Comparison of ENCODE assay signal across 19 cellular contexts in genomic region chr12:118549506-118550109, GRCh38.
DNase-seq lines count a peak whose midpoint lies in the region; ATAC-seq, FAIRE-seq and TF ChIP-seq lines count a peak whose summit lies in the region.
"Had no signal": no experiment of that assay in that cellular context is flagged by ENCODE, and none has a peak within 500 bp of the region (broad histone marks: within the 10 kb centered on the region; RNA-seq: fewer than 3 reads in every experiment).

No MANE protein-coding gene starts in this region.

- in situ Hi-C loops in ACHN (cut with HindIII; ENCODE audit: low pct_ligation_motif_present, low pct_unique_long_range_greater_than_20kb, low sequenced_read_pairs) = no loop called here

- no TSS peak for BruUV-seq in Calu3 (replicated peaks; lab: Mats Ljungman, UMichigan)

- H3K27me3 ChIP-seq in astrocyte (ENCODE audit: insufficient read depth, low read length) = no peaks in the 10 kb centered on the region

- CTCF ChIA-PET in Calu3 (lab: Charles Lee) = no interaction called here

- H3K4me1 ChIP-seq in astrocyte (ENCODE audit: insufficient read depth, low read length) = no peaks in the 10 kb centered on the region

- H3K4me2 ChIP-seq in astrocyte (ENCODE audit: low read length) = no peak overlapping the region

- TF ChIP-seq CTCF in astrocyte (IDR thresholded peaks at IDR 0.05; ENCODE audit: insufficient read depth, low read depth, low read length) = no peak
- TF ChIP-seq CTCF in Calu3 (IDR thresholded peaks at IDR 0.05; ENCODE audit: unreplicated experiment) = no peak

- H3K36me3 Mint-ChIP-seq in astrocyte (ENCODE audit: low read depth, unreplicated experiment) (no peaks in the 10 kb centered on the region), Calu3 (ENCODE audit: insufficient read depth, unreplicated experiment) (no peaks in the 10 kb centered on the region)
- H3K36me3 Mint-ChIP-seq: CD4-positive, alpha-beta memory T cell had no signal

- no peak for FAIRE-seq in astrocyte (lab: Jason Lieb, UNC)
- FAIRE-seq: A204.1, K562 had no signal

- H3K27ac Mint-ChIP-seq in astrocyte (ENCODE audit: unreplicated experiment) (peak overlapping the region; percentile 31), Calu3 (ENCODE audit: unreplicated experiment) (no peak overlapping the region)
- H3K27ac Mint-ChIP-seq: CD4-positive, alpha-beta memory T cell had no signal

- H3K9me3 Mint-ChIP-seq in astrocyte (ENCODE audit: unreplicated experiment) (peaks cover 4% of the 10 kb centered on the region), Calu3 (ENCODE audit: low read depth, unreplicated experiment) (peaks cover 6% of the 10 kb centered on the region)

- no peak overlapping the region for H2AFZ ChIP-seq in astrocyte (ENCODE audit: low read depth, low read length)

- H3K9me3 ChIP-seq in astrocyte (ENCODE audit: insufficient read depth, low read depth, low read length) = peaks cover 6% of the 10 kb centered on the region

- H3K4me3 Mint-ChIP-seq in astrocyte (ENCODE audit: unreplicated experiment) (no peak overlapping the region), Calu3 (ENCODE audit: low read depth, unreplicated experiment) (no peak overlapping the region)
- H3K4me3 Mint-ChIP-seq: CD4-positive, alpha-beta memory T cell had no signal

- no peaks in the 10 kb centered on the region for H3K79me2 ChIP-seq in astrocyte (ENCODE audit: insufficient read depth, low read length)

- DNase-seq in ACHN (peak; percentile 89), HT1080 (ENCODE audit: low read depth) (peak; percentile 67), astrocyte (ENCODE audit: low read depth) (no peak), left kidney (ENCODE audit: low read depth, low spot score) (peak; percentile 39), CD1c-positive myeloid dendritic cell (ENCODE audit: extremely low spot score) (no peak), Calu3 (no peak)
- DNase-seq: AML-193; CD4-positive, alpha-beta memory T cell; DND-41; H7; NCI-H1092; NCI-H1694 treated with DMSO at 0.1 percent for 48 hours; NCI-H446; NCI-H748 treated with DMSO at 0.1 percent for 48 hours; Right ventricle myocardium superior had no signal

- no peaks in the 10 kb centered on the region for H3K36me3 ChIP-seq in astrocyte (ENCODE audit: insufficient read depth, low read length)

- H3K27me3 Mint-ChIP-seq in astrocyte (ENCODE audit: low read depth, unreplicated experiment) = no peaks in the 10 kb centered on the region
- no peaks in the 10 kb centered on the region for H3K27me3 Mint-ChIP-seq in Calu3 (ENCODE audit: unreplicated experiment)

- intact Hi-C loops in Calu3 (cut with micrococcal nuclease; ENCODE audit: unreplicated experiment) = no loop called here

- no peak overlapping the region for H3K27ac ChIP-seq in astrocyte (ENCODE audit: low read depth, low read length)

- H3K4me1 Mint-ChIP-seq in astrocyte (ENCODE audit: low read depth, unreplicated experiment) (peaks cover 5% of the 10 kb centered on the region), Calu3 (ENCODE audit: low read depth, unreplicated experiment) (no peaks in the 10 kb centered on the region)
- H3K4me1 Mint-ChIP-seq: CD4-positive, alpha-beta memory T cell had no signal

- H3K4me3 ChIP-seq in astrocyte (ENCODE audit: insufficient read depth, low read depth, low read length) = no peak overlapping the region
- H3K4me3 ChIP-seq: K562 had no signal

- no peaks in the 10 kb centered on the region for H4K20me1 ChIP-seq in astrocyte (ENCODE audit: insufficient read depth, low read length)

- no peak overlapping the region for H3K9ac ChIP-seq in astrocyte (ENCODE audit: low read length)

- ATAC-seq in HG02885 (IDR thresholded peaks at IDR 0.05; ENCODE audit: poor library complexity, unreplicated experiment) (no peak), GM18861 (IDR thresholded peaks at IDR 0.05; ENCODE audit: unreplicated experiment) (no peak)
- ATAC-seq: K562 had no signal

Comparison
In these comparisons a context has a peak if more than half of its experiments do, and no peak if none do; other contexts are left out.
1. DNase-seq: peak in ACHN (single experiment), HT1080 (single experiment) and left kidney (single experiment); none in astrocyte (single experiment), CD1c-positive myeloid dendritic cell (single experiment) and Calu3 (single experiment).